8 cellular contexts compared by ENCODE assay signal in genomic region chr20:58891686-58892125, GRCh38. TPM values are rescaled to one million over a fixed set of nuclear protein-coding genes. Genes with fewer than 3 reads are reported as not detected.
A peak's percentile ranks its signal among the peaks of the same experiment; 100 is the strongest.
DNase-seq lines count a peak whose midpoint lies in the region; ATAC-seq and TF ChIP-seq lines count a peak whose summit lies in the region.

No MANE protein-coding gene starts in this region.

- H3K79me2 ChIP-seq in OCI-LY7 (ENCODE audit: insufficient read depth, low read depth, low read length): peaks cover 67% of the 10 kb centered on the region

- no peak overlapping the region for H2AFZ ChIP-seq in OCI-LY7 (ENCODE audit: low read length)

- ATAC-seq in Right ventricle myocardium superior (ENCODE audit: poor library complexity) (peak; percentile 4), Right ventricle myocardium inferior (no peak)

- H4K20me1 ChIP-seq in OCI-LY7 (ENCODE audit: insufficient read depth, low read length): peaks cover 33% of the 10 kb centered on the region

- H3K36me3 ChIP-seq in OCI-LY7 (ENCODE audit: insufficient read depth, low read length): peaks cover 35% of the 10 kb centered on the region

- no TSS peak for BruUV-seq in OCI-LY7 (replicated peaks; lab: Mats Ljungman, UMichigan)

- H3K9me2 ChIP-seq in OCI-LY7 (ENCODE audit: insufficient read depth, low read length): no peaks in the 10 kb centered on the region

- no peaks in the 10 kb centered on the region for H3K9me3 ChIP-seq in OCI-LY7 (ENCODE audit: low read length)
- H3K9me3 ChIP-seq in iPS-18c (ENCODE audit: control insufficient read depth, insufficient read depth, low read length): no peaks in the 10 kb centered on the region

- H3K4me3 ChIP-seq in OCI-LY7 (ENCODE audit: low read depth, low read length, poor library complexity, severe bottlenecking) (peak overlapping the region; percentile 90), iPS-18c (ENCODE audit: insufficient read depth, low read depth, low read length) (peak overlapping the region; percentile 80)

- CTCF ChIA-PET in OCI-LY7 (lab: Charles Lee; ENCODE audit: unreplicated experiment): no interaction called here

- peaks cover 50% of the 10 kb centered on the region for H3K4me1 ChIP-seq in OCI-LY7 (ENCODE audit: insufficient read depth, low read length, poor library complexity, severe bottlenecking)

- TF ChIP-seq CTCF in OCI-LY7 (conservative IDR thresholded peaks at IDR 0.05; ENCODE audit: low read length): no peak

- peak overlapping the region; percentile 91 for H3K27ac ChIP-seq in OCI-LY7 (ENCODE audit: low read depth, low read length, poor library complexity, severe bottlenecking)

- intact Hi-C loops in Right ventricle myocardium superior (cut with DNase I): loop anchor here (5.0 kb wide), 2 partner anchors 91 to 151 kb away; partner anchors contain the start of genes NELFCD and PRELID3B
- intact Hi-C loops in Right ventricle myocardium inferior (cut with DNase I): loop anchor here (1.0 to 2.0 kb wide), 3 partner anchors 15 to 141 kb away; partner anchors contain the start of gene ATP5F1E
- intact Hi-C loops in OCI-LY7 (cut with micrococcal nuclease; ENCODE audit: unreplicated experiment): loop anchor here (1.0 to 5.0 kb wide), 6 partner anchors 16 to 276 kb away; partner anchors contain the start of genes ATP5F1E, NELFCD and PRELID3B

- peak overlapping the region; percentile 95; the same call in 1 of the 2 replicates for H3K4me2 ChIP-seq in OCI-LY7 (ENCODE audit: low read length)

- POLR2A ChIA-PET in OCI-LY7 (lab: Charles Lee): interaction anchor here (0.7 kb wide), 1 partner anchor 140 kb away, joined by 3 read pairs; the partner anchor contains the start of gene ATP5F1E

- DNase-seq in Right ventricle myocardium superior (peak; percentile 59), Right ventricle myocardium inferior (ENCODE audit: missing footprints) (no peak), OCI-LY7 (ENCODE audit: low spot score) (peak; percentile 68), amniotic epithelial cell (ENCODE audit: low read depth) (peak; percentile 35), HPDE6-E6E7 (ENCODE audit: extremely low spot score) (no peak), MV-4-11 (lab: John Stamatoyannopoulos, UW) (no peak)
- peak; percentile 38 for DNase-seq in stimulated activated CD4-positive, alpha-beta T cell treated with anti-CD3 and anti-CD28 coated beads, Interleukin-12 subunit alpha, Interleukin-12 subunit beta, amount 100 ng/mL, for 4 hours

RNA-seq across cellular contexts. Expression of gene GNAS, which starts 39.2 kb away (rescaled TPM):
- total RNA-seq in Right ventricle myocardium superior: 1,453 TPM
- total RNA-seq in Right ventricle myocardium inferior: 1,475 TPM
- total RNA-seq in OCI-LY7 (2014; rRNA removed; shearing (Covaris generic)): 546 and 638 TPM in 2 replicates
- 913 and 950 TPM in 2 replicates for total RNA-seq in OCI-LY7 (2022)

RNA-seq across cellular contexts. Expression of gene GNAS-AS1, which starts 41.0 kb away (rescaled TPM):
- total RNA-seq in Right ventricle myocardium superior (0.13 TPM), Right ventricle myocardium inferior (0.38 TPM), OCI-LY7 (2022) (11.6 and 11.7 TPM in 2 replicates)
- 6.5 and 7.7 TPM in 2 replicates for total RNA-seq in OCI-LY7 (2014; rRNA removed; shearing (Covaris generic))

Comparison
In these comparisons a context has a peak if more than half of its experiments do, and no peak if none do; other contexts are left out.
1. DNase-seq: peak in Right ventricle myocardium superior (single experiment), OCI-LY7 (single experiment), amniotic epithelial cell (single experiment) and stimulated activated CD4-positive, alpha-beta T cell treated with anti-CD3 and anti-CD28 coated beads, Interleukin-12 subunit alpha, Interleukin-12 subunit beta, amount 100 ng/mL, for 4 hours (single experiment); none in Right ventricle myocardium inferior (single experiment), HPDE6-E6E7 (single experiment) and MV-4-11 (single experiment).